Comparison of ENCODE assay signal across 18 cellular contexts in the genomic region with DNA sequence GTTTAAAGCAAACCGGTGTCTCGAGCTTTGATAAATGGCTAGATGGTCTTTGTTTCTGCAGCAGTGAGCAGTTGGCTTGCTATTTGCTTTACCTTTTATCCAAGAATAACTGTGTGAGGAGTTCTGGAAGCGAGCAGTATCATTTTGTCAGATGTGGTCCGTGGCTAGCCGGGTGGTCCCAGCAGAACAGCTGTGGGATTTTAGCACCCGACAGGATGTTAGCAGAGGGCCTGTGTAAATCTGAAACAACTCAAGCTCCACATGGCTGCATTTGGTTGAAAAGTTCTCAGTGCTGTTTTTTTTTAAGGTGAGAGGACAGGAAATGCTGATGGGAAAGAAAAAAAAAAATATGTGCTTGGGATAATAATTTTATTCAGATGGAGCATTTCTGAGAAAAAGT.
"Had no signal": no experiment of that assay in that cellular context is flagged by ENCODE, and none has a peak within 500 bp of the region (broad histone marks: within the 10 kb centered on the region; RNA-seq: fewer than 3 reads in every experiment).

No MANE protein-coding gene starts in this region.

- H3K9me3 ChIP-seq: ascending aorta, mucosa of descending colon, stomach, testis, upper lobe of right lung had no signal

- H3K9me3 Mint-ChIP-seq: activated naive CD4-positive, alpha-beta T cell treated with anti-CD3 and anti-CD28 coated beads, Interleukin-2, amount 10 ng/mL, durations not matched to agents 7 days and 5 days; endodermal cell; naive thymus-derived CD8-positive, alpha-beta T cell had no signal

- ATAC-seq: left lobe of liver; mucosa of descending colon; naive thymus-derived CD8-positive, alpha-beta T cell; upper lobe of right lung had no signal

- H3K27me3 ChIP-seq: ascending aorta, testis, upper lobe of right lung had no signal

- H3K36me3 ChIP-seq: ascending aorta, stomach, upper lobe of right lung, WERI-Rb-1 had no signal

- H3K27me3 Mint-ChIP-seq: activated naive CD4-positive, alpha-beta T cell treated with anti-CD3 and anti-CD28 coated beads, Interleukin-2, amount 10 ng/mL, durations not matched to agents 7 days and 5 days had no signal

- H3K27ac Mint-ChIP-seq: activated naive CD4-positive, alpha-beta T cell treated with anti-CD3 and anti-CD28 coated beads, Interleukin-2, amount 10 ng/mL, durations not matched to agents 7 days and 5 days; endodermal cell had no signal

- H3K27ac ChIP-seq: ascending aorta, stomach, upper lobe of right lung, WERI-Rb-1 had no signal

- H3K4me3 ChIP-seq: ascending aorta, mucosa of descending colon, stomach, testis, upper lobe of right lung had no signal

- H3K4me3 Mint-ChIP-seq: activated naive CD4-positive, alpha-beta T cell treated with anti-CD3 and anti-CD28 coated beads, Interleukin-2, amount 10 ng/mL, durations not matched to agents 7 days and 5 days; endodermal cell; naive thymus-derived CD8-positive, alpha-beta T cell had no signal

- H3K36me3 Mint-ChIP-seq: activated naive CD4-positive, alpha-beta T cell treated with anti-CD3 and anti-CD28 coated beads, Interleukin-2, amount 10 ng/mL, durations not matched to agents 7 days and 5 days; naive thymus-derived CD8-positive, alpha-beta T cell had no signal

- H3K4me1 ChIP-seq: ascending aorta, upper lobe of right lung had no signal

- DNase-seq: activated CD4-positive, alpha-beta T cell treated with anti-CD3 and anti-CD28 coated beads, Interleukin-2, amount 50 U/mL, for 48 hours; activated naive CD4-positive, alpha-beta T cell treated with anti-CD3 and anti-CD28 coated beads, Interleukin-2, amount 10 ng/mL, durations not matched to agents 7 days and 5 days; activated T-cell treated with anti-CD3 and anti-CD28 coated beads, Interleukin-2, amount 50 U/mL, for 1 hour; endodermal cell; erythroblast; islet precursor cell; mammary epithelial cell; mucosa of descending colon; naive thymus-derived CD8-positive, alpha-beta T cell; nucleus accumbens; posterior cingulate gyrus; small intestine; stomach; testis; upper lobe of right lung; WERI-Rb-1 had no signal

- H3K4me1 Mint-ChIP-seq: endodermal cell had no signal
